ENCODE assay signal across 8 cellular contexts in the genomic region with DNA sequence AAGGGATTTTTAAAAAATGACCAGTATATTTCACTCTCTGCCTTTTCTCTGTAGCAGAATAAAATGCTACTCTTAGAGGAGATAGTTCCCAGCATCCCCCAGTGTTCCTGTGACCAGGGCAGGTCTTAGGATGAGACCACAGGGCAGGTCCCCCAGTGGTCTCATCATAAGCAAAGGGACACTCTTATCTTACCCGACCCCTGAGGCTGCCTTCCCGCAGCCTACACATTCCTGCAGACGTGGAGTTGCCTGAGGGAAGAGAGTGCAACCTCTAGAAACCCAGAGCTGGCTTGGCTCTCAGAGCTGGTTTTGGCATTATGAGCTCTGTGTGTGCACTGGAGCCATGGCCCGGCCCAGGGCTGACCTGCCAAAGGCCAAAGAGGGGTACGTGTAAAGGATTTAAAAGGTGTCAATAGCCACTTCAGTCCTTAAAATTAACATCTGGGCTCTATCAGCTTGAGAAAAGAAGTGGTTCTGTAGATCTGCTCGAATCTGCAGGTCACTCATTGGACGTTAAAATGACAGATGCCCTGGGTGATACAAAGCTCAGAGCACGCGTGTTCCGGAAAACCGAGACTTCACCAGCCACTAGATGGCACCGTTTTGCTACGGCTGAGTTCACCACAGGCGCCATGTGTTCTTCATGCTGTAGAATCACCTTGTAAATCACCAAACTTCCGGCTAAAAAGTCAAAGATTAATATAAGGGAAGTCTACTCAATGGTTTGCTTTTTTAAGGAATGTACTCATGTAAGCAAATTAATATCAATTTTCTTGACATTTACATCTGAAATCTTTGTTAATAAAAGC.
DNase-seq lines count a peak whose midpoint lies in the region; ATAC-seq and TF ChIP-seq lines count a peak whose summit lies in the region.
"Not testable (repeated sequence)": the region's sequence is repeated elsewhere in the genome, so short reads cannot be mapped to it uniquely, and the experiment has no call there.

No MANE protein-coding gene starts in this region.

- H3K4me3 Mint-ChIP-seq in HFFc6, type B pancreatic cell: not testable (repeated sequence)

- not testable (repeated sequence) for H3K4me1 Mint-ChIP-seq in HFFc6 (ENCODE audit: low read depth); type B pancreatic cell (ENCODE audit: unreplicated experiment)

- H3K36me3 ChIP-seq in GM06990 (ENCODE audit: control insufficient read depth, insufficient read depth, low read length) = not testable (repeated sequence)

- TF ChIP-seq CTCF in GM06990 (IDR thresholded peaks at IDR 0.05; ENCODE audit: insufficient read depth, low read length, poor library complexity, severe bottlenecking) = peak; percentile 2
- TF ChIP-seq CTCF in HFFc6 (IDR thresholded peaks at IDR 0.05) = peak; percentile 34; the same call in 1 of the 2 replicates
- TF ChIP-seq CTCF in NB4 (IDR thresholded peaks at IDR 0.05; ENCODE audit: low read depth, low read length); foreskin fibroblast (IDR thresholded peaks at IDR 0.05; ENCODE audit: low read depth, low read length): not testable (repeated sequence)
- peak; percentile 50 for TF ChIP-seq CTCF in type B pancreatic cell (conservative IDR thresholded peaks at IDR 0.05)

- not testable (repeated sequence) for H3K36me3 Mint-ChIP-seq in HFFc6 (ENCODE audit: low read depth); activated naive CD4-positive, alpha-beta T cell treated with anti-CD3 and anti-CD28 coated beads, Interleukin-2, amount 50 U/mL, for 72 hours; type B pancreatic cell

- ATAC-seq in SK-N-SH treated with all-trans-retinoic acid at 6 μM for 48 hours = peak; percentile 90
- ATAC-seq in activated naive CD4-positive, alpha-beta T cell treated with anti-CD3 and anti-CD28 coated beads, Interleukin-2, amount 50 U/mL, for 72 hours = peak; percentile 59 to 84

- H3K4me3 ChIP-seq in GM06990 (replicated peaks; ENCODE audit: low read depth, low read length); NB4 (ENCODE audit: low read depth, low read length); foreskin fibroblast (ENCODE audit: low read depth in 1 of 2, low read length in 2 of 2): not testable (repeated sequence)

- not testable (repeated sequence) for H3K27me3 Mint-ChIP-seq in HFFc6 (ENCODE audit: insufficient read depth)
- H3K27me3 Mint-ChIP-seq in type B pancreatic cell = peaks cover 17% of the 10 kb centered on the region

- H3K27ac Mint-ChIP-seq in HFFc6; activated naive CD4-positive, alpha-beta T cell treated with anti-CD3 and anti-CD28 coated beads, Interleukin-2, amount 50 U/mL, for 72 hours: not testable (repeated sequence)
- H3K27ac Mint-ChIP-seq in type B pancreatic cell = peak overlapping the region; percentile 53

- DNase-seq in GM06990 (ENCODE audit: extremely low read depth, insufficient read length); HFFc6; activated naive CD4-positive, alpha-beta T cell treated with anti-CD3 and anti-CD28 coated beads, Interleukin-2, amount 50 U/mL, for 72 hours (ENCODE audit: low spot score in 2 of 2); type B pancreatic cell (ENCODE audit: extremely low spot score, unreplicated experiment): not testable (repeated sequence)
- DNase-seq in NB4 (ENCODE audit: low read depth) = peak; percentile 54
- DNase-seq in foreskin fibroblast = peak; percentile 1 to 23
- DNase-seq in myocyte (ENCODE audit: low read depth) = peak; percentile 11

- TF ChIP-seq POLR2A in NB4 (IDR thresholded peaks at IDR 0.05; ENCODE audit: extremely low read depth, insufficient read length) = not testable (repeated sequence)

- H3K27me3 ChIP-seq in GM06990 (replicated peaks; ENCODE audit: control insufficient read depth, insufficient read depth, low read length) = not testable (repeated sequence)

- H3K9me3 Mint-ChIP-seq in HFFc6; activated naive CD4-positive, alpha-beta T cell treated with anti-CD3 and anti-CD28 coated beads, Interleukin-2, amount 50 U/mL, for 72 hours; type B pancreatic cell: not testable (repeated sequence)
